ENCODE assay signal across 29 cellular contexts in genomic region chr1:219331424-219331823, GRCh38.
"Had no signal": no experiment of that assay in that cellular context is flagged by ENCODE, and none has a peak within 500 bp of the region (broad histone marks: within the 10 kb centered on the region; RNA-seq: fewer than 3 reads in every experiment).

No MANE protein-coding gene starts in this region.

- DNase-seq: activated CD4-positive, alpha-beta memory T cell treated with anti-CD3 and anti-CD28 coated beads, Interleukin-2, amount 10 ng/mL, durations not matched to agents 7 days and 5 days; activated CD4-positive, alpha-beta T cell treated with anti-CD3 and anti-CD28 coated beads, Interleukin-2, amount 10 ng/mL, durations not matched to agents 24 days and 14 days; activated CD4-positive, CD25-positive, alpha-beta regulatory T cell treated with anti-CD3 and anti-CD28 coated beads, Interleukin-2, amount 50 U/mL, for 72 hours; activated CD8-positive, alpha-beta memory T cell treated with anti-CD3 and anti-CD28 coated beads, Interleukin-2, amount 50 U/mL, for 48 hours; activated gamma-delta T cell treated with Interleukin-2 at 50 U/mL for 16 hours; activated naive CD4-positive, alpha-beta T cell treated with anti-CD3 and anti-CD28 coated beads, Interleukin-2, amount 50 U/mL, for 16 hours; activated T-cell treated with anti-CD3 and anti-CD28 coated beads, Interleukin-2, amount 50 U/mL, for 4 hours; amniotic stem cell; brain microvascular endothelial cell; caudate nucleus; foreskin fibroblast; head of caudate nucleus; hypothalamus; immature natural killer cell; kidney; left colon; mammary epithelial cell; nephron progenitor cell; retina; stimulated activated CD4-positive, alpha-beta T cell treated with anti-CD3 and anti-CD28 coated beads, Interleukin-15, amount 100 ng/mL, for 24 hours; stimulated activated CD4-positive, alpha-beta T cell treated with anti-CD3 and anti-CD28 coated beads, Interleukin-2, amount 100 ng/mL, for 24 hours; stimulated activated naive B cell treated with anti-CD40 and anti-IgM and Interleukin-4, amounts not matched to agents 10 μg/mL and 1 μg/mL and 100 μg/mL, for 72 hours; stomach; T-helper 2 cell; thyroid gland; upper lobe of left lung had no signal

- H3K4me3 ChIP-seq: prostate gland, stomach, thyroid gland, upper lobe of left lung had no signal

- H3K36me3 ChIP-seq: brain microvascular endothelial cell, neutrophil, prostate gland, stomach, thyroid gland, upper lobe of left lung had no signal

- H3K27ac ChIP-seq: brain microvascular endothelial cell, neutrophil, prostate gland, stomach, thyroid gland, upper lobe of left lung had no signal

- H3K9me3 ChIP-seq: neutrophil, prostate gland, stomach, thyroid gland, upper lobe of left lung had no signal

- FAIRE-seq: kidney had no signal

- H3K27me3 ChIP-seq: brain microvascular endothelial cell, neutrophil, stomach, thyroid gland, upper lobe of left lung had no signal

- H3K4me1 ChIP-seq: prostate gland, stomach, thyroid gland, upper lobe of left lung had no signal

- ATAC-seq: activated T-cell treated with anti-CD3 and anti-CD28 coated beads, Interleukin-2, amount 50 U/mL, for 4 hours; activated T-helper 17 cell treated with anti-CD3 and anti-CD28 coated beads, Interleukin-2, amount 50 U/mL, for 72 hours; left colon; stimulated activated naive B cell treated with anti-CD40 and anti-IgM and Interleukin-4, amounts not matched to agents 10 μg/mL and 1 μg/mL and 100 μg/mL, for 72 hours had no signal
